ENCODE assay signal across 9 cellular contexts in the genomic region with DNA sequence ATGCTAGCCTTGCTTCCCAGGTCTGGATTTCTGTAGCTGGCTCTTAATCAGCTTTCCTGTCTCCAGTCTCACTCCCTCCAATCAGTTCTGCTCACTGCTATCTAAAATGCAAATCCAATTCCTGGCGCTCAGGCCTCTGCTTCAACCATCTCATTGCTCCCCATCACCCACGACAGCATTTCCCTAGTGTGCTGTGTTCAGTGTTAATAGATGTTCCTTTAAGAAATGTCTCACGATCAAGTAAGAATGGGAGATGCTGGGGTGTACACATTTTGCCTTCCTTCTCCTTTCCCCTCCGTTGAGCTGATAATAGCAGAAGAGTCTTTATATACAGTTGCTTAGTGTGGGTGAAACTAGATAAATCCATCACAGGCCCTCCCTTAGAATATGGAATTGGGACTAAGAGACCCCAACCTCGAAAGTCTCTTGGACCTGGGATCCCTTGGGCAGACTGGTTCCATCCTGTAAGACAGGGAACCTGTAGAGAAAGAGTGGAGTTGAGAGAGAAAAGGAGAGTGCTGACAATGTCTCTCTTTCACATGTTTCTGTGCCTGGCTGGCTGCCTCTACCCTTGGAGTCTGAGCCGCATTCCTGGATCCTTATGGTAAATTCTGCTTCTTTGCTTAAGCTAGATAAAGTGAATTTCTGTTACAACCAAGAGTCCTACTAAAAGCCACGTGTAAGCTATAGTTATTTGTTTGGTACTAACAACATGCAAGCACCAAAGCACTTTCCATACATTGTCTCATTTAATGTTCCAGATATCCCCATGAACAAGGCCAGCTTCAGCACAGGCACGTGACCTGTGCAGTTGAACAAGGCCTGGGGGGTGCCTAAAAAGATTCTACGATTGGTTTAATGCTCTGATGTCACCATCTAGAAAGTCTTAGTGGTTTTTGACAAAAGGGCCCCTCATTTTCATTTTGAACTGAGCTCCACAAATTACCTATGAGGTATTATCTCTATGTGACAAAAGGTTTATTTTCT. TPM values are rescaled to one million over a fixed set of nuclear protein-coding genes. Genes with fewer than 3 reads are reported as not detected.
DNase-seq lines count a peak whose midpoint lies in the region; ATAC-seq and TF ChIP-seq lines count a peak whose summit lies in the region.
"Had no signal": no experiment of that assay in that cellular context is flagged by ENCODE, and none has a peak within 500 bp of the region (broad histone marks: within the 10 kb centered on the region; RNA-seq: fewer than 3 reads in every experiment).

No MANE protein-coding gene starts in this region.

- H3K9me2 ChIP-seq in GM23338 (ENCODE audit: insufficient read depth): no peaks in the 10 kb centered on the region

- ATAC-seq in GM23338: no peak
- no peak for ATAC-seq in lower lobe of right lung
- no peak for ATAC-seq in GM19397 (IDR thresholded peaks at IDR 0.05; ENCODE audit: unreplicated experiment)
- ATAC-seq in HG02840 (IDR thresholded peaks at IDR 0.05; ENCODE audit: low FRiP score, unreplicated experiment): no peak

- H3K4me3 ChIP-seq in GM23338: peak overlapping the region; percentile 79
- H3K4me3 ChIP-seq in lower lobe of right lung: no peak overlapping the region

- peak overlapping the region; percentile 98 for H3K27ac ChIP-seq in 22Rv1
- H3K27ac ChIP-seq in GM23338 (ENCODE audit: low read depth): no peak overlapping the region
- peak overlapping the region; percentile 94 for H3K27ac ChIP-seq in lower lobe of right lung

- H4K20me1 ChIP-seq in GM23338 (replicated peaks; ENCODE audit: insufficient read depth): peaks cover 17% of the 10 kb centered on the region

- H3K4me1 ChIP-seq in GM23338 (ENCODE audit: insufficient read depth) (peaks cover 38% of the 10 kb centered on the region), lower lobe of right lung (peaks cover 32% of the 10 kb centered on the region)

- peak overlapping the region; percentile 78 for H2AFZ ChIP-seq in GM23338

- H3K27ac Mint-ChIP-seq in GM23338: no peak overlapping the region

- H3K4me1 Mint-ChIP-seq in GM23338: peaks cover 10% of the 10 kb centered on the region

- peaks cover 10% of the 10 kb centered on the region for H3K36me3 Mint-ChIP-seq in GM23338 (ENCODE audit: low read depth)

- no peaks in the 10 kb centered on the region for H3K27me3 ChIP-seq in GM23338 (ENCODE audit: insufficient read depth)
- no peaks in the 10 kb centered on the region for H3K27me3 ChIP-seq in lower lobe of right lung (ENCODE audit: low read depth)

- intact Hi-C loops in lower lobe of right lung (cut with DNase I): no loop called here

- no peaks in the 10 kb centered on the region for H3K9me3 ChIP-seq in lower lobe of right lung

- DNase-seq in GM23338 (ENCODE audit: low spot score): peak; percentile 25
- peak; percentile 10 for DNase-seq in SW480 (ENCODE audit: low spot score)
- no peak for DNase-seq in lower lobe of right lung
- no peak for DNase-seq in stimulated activated CD4-positive, alpha-beta T cell treated with anti-CD3 and anti-CD28 coated beads, Interleukin-1b, Interleukin-23, amount 100 ng/mL, for 48 hours
- no peak for DNase-seq in T1000 (lab: John Stamatoyannopoulos, UW)
- DNase-seq: activated CD4-positive, alpha-beta T cell treated with anti-CD3 and anti-CD28 coated beads, Interleukin-2, amount 50 U/mL, for 1 hour had no signal

- TF ChIP-seq CTCF in 22Rv1 (IDR thresholded peaks at IDR 0.05): no peak
- no peak for TF ChIP-seq CTCF in GM23338 (conservative IDR thresholded peaks at IDR 0.05; ENCODE audit: low read depth in 2 of 2)
- TF ChIP-seq CTCF in lower lobe of right lung (IDR thresholded peaks at IDR 0.05): no peak

- H3K27me3 Mint-ChIP-seq in GM23338 (ENCODE audit: insufficient read depth, low read depth, poor library complexity): peaks cover 8% of the 10 kb centered on the region

- H3K4me2 ChIP-seq in GM23338: peak overlapping the region; percentile 94

- H3F3A ChIP-seq in GM23338 (replicated peaks; ENCODE audit: low read depth): peaks cover 8% of the 10 kb centered on the region; the same call in 1 of the 2 replicates

- H3K79me2 ChIP-seq in GM23338 (replicated peaks; ENCODE audit: insufficient read depth): peaks cover 27% of the 10 kb centered on the region

- H3K4me3 Mint-ChIP-seq in GM23338: no peak overlapping the region

- H3K9me3 Mint-ChIP-seq in GM23338: no peaks in the 10 kb centered on the region

- no peaks in the 10 kb centered on the region for H3K36me3 ChIP-seq in GM23338 (ENCODE audit: insufficient read depth)
- no peaks in the 10 kb centered on the region for H3K36me3 ChIP-seq in lower lobe of right lung

TF ChIP-seq in GM23338, 12 proteins besides CTCF, POLR2A, EP300 and RAD21:
- TF ChIP-seq EZH2 (IDR thresholded peaks at IDR 0.05; ENCODE audit: low read depth, unreplicated experiment): no peak
- TF ChIP-seq JUNB (IDR thresholded peaks at IDR 0.05; ENCODE audit: unreplicated experiment): no peak
- TF ChIP-seq, protein P1, sequence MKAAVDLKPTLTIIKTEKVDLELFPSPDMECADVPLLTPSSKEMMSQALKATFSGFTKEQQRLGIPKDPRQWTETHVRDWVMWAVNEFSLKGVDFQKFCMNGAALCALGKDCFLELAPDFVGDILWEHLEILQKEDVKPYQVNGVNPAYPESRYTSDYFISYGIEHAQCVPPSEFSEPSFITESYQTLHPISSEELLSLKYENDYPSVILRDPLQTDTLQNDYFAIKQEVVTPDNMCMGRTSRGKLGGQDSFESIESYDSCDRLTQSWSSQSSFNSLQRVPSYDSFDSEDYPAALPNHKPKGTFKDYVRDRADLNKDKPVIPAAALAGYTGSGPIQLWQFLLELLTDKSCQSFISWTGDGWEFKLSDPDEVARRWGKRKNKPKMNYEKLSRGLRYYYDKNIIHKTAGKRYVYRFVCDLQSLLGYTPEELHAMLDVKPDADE (IDR thresholded peaks at IDR 0.05): no peak
- TF ChIP-seq ZNF114 (CRISPR knock-in tag; IDR thresholded peaks at IDR 0.05): no peak
- TF ChIP-seq ZNF331 (CRISPR knock-in tag; IDR thresholded peaks at IDR 0.05; ENCODE audit: low read depth): no peak

RNA-seq across cellular contexts. Expression of a gene that starts 1.9 kb away (rescaled TPM):
- 84.2 and 94.1 TPM in 2 replicates for total RNA-seq in GM23338 (2014; rRNA removed; shearing (Covaris generic))
- 27.8 and 29.9 TPM in 2 replicates for polyA plus RNA-seq in GM23338 (2016; fragmentation: Nextera tagmentation; extraction: Ambion mirVana)
- total RNA-seq in lower lobe of right lung: 112 TPM

Comparison
In these comparisons a context has a peak if more than half of its experiments do, and no peak if none do; other contexts are left out.
1. DNase-seq: peak in GM23338 (single experiment) and SW480 (single experiment); none in lower lobe of right lung (single experiment), stimulated activated CD4-positive, alpha-beta T cell treated with anti-CD3 and anti-CD28 coated beads, Interleukin-1b, Interleukin-23, amount 100 ng/mL, for 48 hours (single experiment) and T1000 (single experiment).